In the genomic region with DNA sequence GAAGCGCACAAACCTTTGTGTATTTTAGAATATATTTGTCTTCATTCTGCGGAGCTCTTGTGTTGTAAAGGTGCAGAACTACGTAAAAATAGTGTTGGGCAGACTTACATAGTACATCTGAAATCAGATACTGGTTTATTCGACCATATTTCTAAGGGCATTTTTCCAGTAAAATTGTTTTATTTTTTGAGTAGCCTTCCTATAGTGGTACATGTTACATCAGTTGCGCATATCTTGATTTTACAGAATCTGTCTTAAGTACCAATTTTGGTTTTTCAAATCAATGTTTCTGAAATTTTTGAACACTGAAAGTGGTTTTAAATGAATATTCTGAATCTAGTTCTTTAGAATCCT, we compare ENCODE assay signal across 8 cellular contexts. TPM values are rescaled to one million over a fixed set of nuclear protein-coding genes. Genes with fewer than 3 reads are reported as not detected.
DNase-seq lines count a peak whose midpoint lies in the region; ATAC-seq and TF ChIP-seq lines count a peak whose summit lies in the region.

No MANE protein-coding gene starts in this region.

- H3K36me3 Mint-ChIP-seq in nephron (ENCODE audit: low read depth), result peaks cover 53% of the 10 kb centered on the region

- no peaks in the 10 kb centered on the region; the same call in 1 of the 2 replicates for H3K9me3 ChIP-seq in BLaER1

- H4K20me1 ChIP-seq in BLaER1, result peaks cover 61% of the 10 kb centered on the region

- peak overlapping the region; percentile 67 for H3K4me2 ChIP-seq in BLaER1

- peak overlapping the region; percentile 100 for H3K27ac ChIP-seq in BLaER1
- H3K27ac ChIP-seq in dorsolateral prefrontal cortex, result peak overlapping the region; percentile 90 to 100 (median 100)

- intact Hi-C loops in dorsolateral prefrontal cortex (cut with DNase I), result no loop called here

- peak overlapping the region; percentile 95 to 100 (median 99) for H3K27ac Mint-ChIP-seq in nephron

- DNase-seq in NAMALWA (ENCODE audit: low spot score) (peak; percentile 34), dorsolateral prefrontal cortex (no peak), 8988T (no peak), HuH-7 (ENCODE audit: low spot score) (no peak)
- no peak for DNase-seq in activated CD8-positive, alpha-beta memory T cell treated with anti-CD3 and anti-CD28 coated beads for 24 hours

- peaks cover 35% of the 10 kb centered on the region for H3K36me3 ChIP-seq in BLaER1

- peaks cover 52% of the 10 kb centered on the region for H3K4me1 ChIP-seq in BLaER1

- peak overlapping the region; percentile 92 to 99 (median 98) for H3K4me3 Mint-ChIP-seq in nephron

- no peaks in the 10 kb centered on the region for H3K9me3 Mint-ChIP-seq in nephron

- H3K27me3 ChIP-seq in BLaER1 (no peaks in the 10 kb centered on the region), dorsolateral prefrontal cortex (no peaks in the 10 kb centered on the region)

- no peak for ATAC-seq in GM19455 (IDR thresholded peaks at IDR 0.05; ENCODE audit: unreplicated experiment)

- peaks cover 56% of the 10 kb centered on the region for H3K4me1 Mint-ChIP-seq in nephron

- H3K4me3 ChIP-seq in BLaER1 (peak overlapping the region; percentile 98), dorsolateral prefrontal cortex (peak overlapping the region; percentile 60 to 98 (median 90))

- H3K9ac ChIP-seq in BLaER1, result peak overlapping the region; percentile 100

- TF ChIP-seq CTCF in dorsolateral prefrontal cortex (IDR thresholded peaks at IDR 0.05 in 54 of 56, conservative IDR thresholded peaks at IDR 0.05 in 2 of 56; ENCODE audit: low read depth in 1 of 56, partially characterized antibody in 56 of 56) (no peak), nephron (IDR thresholded peaks at IDR 0.05; ENCODE audit: unreplicated experiment in 3 of 3) (no peak)

- no peaks in the 10 kb centered on the region for H3K27me3 Mint-ChIP-seq in nephron (ENCODE audit: low read depth)

RNA-seq across cellular contexts. Expression of a gene that starts 15.7 kb away (rescaled TPM):
- 100 to 1,000 TPM; 120 to 227 (median 167) TPM for total RNA-seq in dorsolateral prefrontal cortex
